ENCODE assay signal across 2 cellular contexts in genomic region chr15:40142428-40142827, GRCh38.
TF ChIP-seq lines count a peak whose summit lies in the region.

No MANE protein-coding gene starts in this region.

TF ChIP-seq in IMR-90, 13 proteins besides CTCF, POLR2A, EP300 and RAD21:
- TF ChIP-seq SMC3 (IDR thresholded peaks at IDR 0.05; ENCODE audit: low read depth, low read length) (no peak), CHD1 (IDR thresholded peaks at IDR 0.05; ENCODE audit: low read depth, low read length) (no peak), NFE2L2 (IDR thresholded peaks at IDR 0.05; ENCODE audit: low read depth, low read length) (no peak)

TF ChIP-seq in HepG2, 621 proteins besides CTCF, POLR2A, EP300 and RAD21:
- no peak for TF ChIP-seq ZNF101 (CRISPR knock-in tag; IDR thresholded peaks at IDR 0.05; ENCODE audit: borderline replicate concordance, low read depth)
- TF ChIP-seq TGIF2 (CRISPR knock-in tag; IDR thresholded peaks at IDR 0.05): no peak
- no peak for TF ChIP-seq SIX1 (CRISPR knock-in tag; IDR thresholded peaks at IDR 0.05; ENCODE audit: borderline replicate concordance)
